9 cellular contexts compared by ENCODE assay signal in genomic region chr16:21263640-21264211, GRCh38. TPM values are rescaled to one million over a fixed set of nuclear protein-coding genes. Genes with fewer than 3 reads are reported as not detected.
DNase-seq lines count a peak whose midpoint lies in the region; ATAC-seq, FAIRE-seq and TF ChIP-seq lines count a peak whose summit lies in the region.
"Had no signal": no experiment of that assay in that cellular context is flagged by ENCODE, and none has a peak within 500 bp of the region (broad histone marks: within the 10 kb centered on the region; RNA-seq: fewer than 3 reads in every experiment).

No MANE protein-coding gene starts in this region.

- no peaks in the 10 kb centered on the region for H3K36me3 ChIP-seq in vagina
- H3K36me3 ChIP-seq: pancreas had no signal

- peak overlapping the region; percentile 62 for H3K27ac ChIP-seq in vagina
- H3K27ac ChIP-seq: pancreas had no signal

- DNase-seq in AG09309 (ENCODE audit: low read depth) (peak; percentile 5), GM19239 (ENCODE audit: insufficient read length, low spot score) (peak; percentile 59), epidermal melanocyte (ENCODE audit: insufficient read length, low spot score) (peak; percentile 32), vagina (ENCODE audit: extremely low spot score in 2 of 2) (no peak), activated gamma-delta T cell treated with Interleukin-2 at 50 U/mL for 16 hours (no peak), HTR-8/SVneo (ENCODE audit: insufficient read length, low spot score) (no peak), SIG-M5 (lab: John Stamatoyannopoulos, UW) (no peak)
- DNase-seq: pancreas had no signal

- H3K4me3 ChIP-seq in AG09309 (ENCODE audit: control insufficient read depth, low read depth, low read length) (no peak overlapping the region), vagina (no peak overlapping the region)
- H3K4me3 ChIP-seq: pancreas had no signal

- peak; percentile 75 for ATAC-seq in HG03432 (IDR thresholded peaks at IDR 0.05; ENCODE audit: unreplicated experiment)

- no peaks in the 10 kb centered on the region for H3K9me3 ChIP-seq in vagina
- H3K9me3 ChIP-seq: pancreas had no signal

- FAIRE-seq in GM19239 (lab: Jason Lieb, UNC) = peak; percentile 97
- no peak for FAIRE-seq in HTR-8/SVneo (lab: Jason Lieb, UNC)
- FAIRE-seq: pancreas had no signal

- H3K4me1 ChIP-seq in vagina = peaks cover 18% of the 10 kb centered on the region

- TF ChIP-seq POLR2A in vagina (IDR thresholded peaks at IDR 0.05) = no peak

- no peaks in the 10 kb centered on the region for H3K27me3 ChIP-seq in vagina
- H3K27me3 ChIP-seq: pancreas had no signal

- TF ChIP-seq CTCF in AG09309 (IDR thresholded peaks at IDR 0.05; ENCODE audit: control insufficient read depth, insufficient read depth, low read depth, low read length, missing control alignments) = no peak
- no peak for TF ChIP-seq CTCF in vagina (IDR thresholded peaks at IDR 0.05)

- intact Hi-C loops in vagina (cut with DNase I) = no loop called here

RNA-seq across cellular contexts. Expression of gene CRYM, which starts 14.4 kb away (rescaled TPM):
- 3.9 TPM for total RNA-seq in vagina

RNA-seq across cellular contexts. Expression of gene ANKS4B, which starts 30.2 kb away (rescaled TPM):
- total RNA-seq in vagina = not detected

RNA-seq across cellular contexts. Expression of gene ZP2, which starts 52.4 kb away (rescaled TPM):
- total RNA-seq in vagina = not detected
- total RNA-seq: pancreas had no signal

Comparison
In these comparisons a context has a peak if more than half of its experiments do, and no peak if none do; other contexts are left out.
1. DNase-seq: peak in AG09309 (single experiment), GM19239 (single experiment) and epidermal melanocyte (single experiment); none in vagina (0 of 2), activated gamma-delta T cell treated with Interleukin-2 at 50 U/mL for 16 hours (single experiment), HTR-8/SVneo (single experiment) and SIG-M5 (single experiment).